ENCODE assay signal across 25 cellular contexts in genomic region chr22:43637861-43638260, GRCh38.
"Had no signal": no experiment of that assay in that cellular context is flagged by ENCODE, and none has a peak within 500 bp of the region (broad histone marks: within the 10 kb centered on the region; RNA-seq: fewer than 3 reads in every experiment).

No MANE protein-coding gene starts in this region.

- H3K36me3 ChIP-seq: colonic mucosa, esophagus muscularis mucosa, esophagus squamous epithelium, gastrocnemius medialis, gastroesophageal sphincter, heart left ventricle, heart right ventricle had no signal

- H3K27me3 ChIP-seq: colonic mucosa, dorsolateral prefrontal cortex, esophagus muscularis mucosa, esophagus squamous epithelium, foreskin keratinocyte, gastrocnemius medialis, gastroesophageal sphincter, heart left ventricle, heart right ventricle had no signal

- H3K27ac Mint-ChIP-seq: dendritic cell treated with granulocyte-macrophage colony-stimulating factor and Interleukin-4, amounts not matched to agents 40 ng/mL and 50 ng/mL, for 4 days; effector memory CD8-positive, alpha-beta T cell; endodermal cell had no signal

- H3K4me3 Mint-ChIP-seq: dendritic cell treated with granulocyte-macrophage colony-stimulating factor and Interleukin-4, amounts not matched to agents 40 ng/mL and 50 ng/mL, for 4 days; effector memory CD8-positive, alpha-beta T cell; endodermal cell had no signal

- ATAC-seq: effector memory CD8-positive, alpha-beta T cell; esophagus mucosa; foreskin keratinocyte; gastrocnemius medialis; gastroesophageal sphincter; heart left ventricle; heart right ventricle had no signal

- H3K27ac ChIP-seq: colonic mucosa, coronary artery, dorsolateral prefrontal cortex, epithelial cell of prostate, esophagus muscularis mucosa, esophagus squamous epithelium, foreskin keratinocyte, gastrocnemius medialis, gastroesophageal sphincter, heart left ventricle, heart right ventricle had no signal

- H3K4me3 ChIP-seq: colonic mucosa, coronary artery, dorsolateral prefrontal cortex, esophagus muscularis mucosa, esophagus squamous epithelium, gastrocnemius medialis, gastroesophageal sphincter, heart left ventricle, heart right ventricle had no signal

- H3K9me3 ChIP-seq: colonic mucosa, gastrocnemius medialis had no signal

- DNase-seq: colonic mucosa; cortex of kidney; dermis blood vessel endothelial cell; dorsolateral prefrontal cortex; effector CD4-positive, alpha-beta T cell; effector CD8-positive, alpha-beta T cell; effector memory CD4-positive, alpha-beta T cell; effector memory CD8-positive, alpha-beta T cell; endodermal cell; erythroblast; esophagus squamous epithelium; foreskin fibroblast; foreskin keratinocyte; foreskin melanocyte; gastrocnemius medialis; glutamatergic neuron; head of caudate nucleus; heart left ventricle; heart right ventricle had no signal

- H3K4me1 ChIP-seq: colonic mucosa, esophagus muscularis mucosa, esophagus squamous epithelium, foreskin keratinocyte, gastrocnemius medialis, gastroesophageal sphincter, heart left ventricle, heart right ventricle had no signal

- H3K4me1 Mint-ChIP-seq: endodermal cell had no signal
